26 cellular contexts compared by ENCODE assay signal in genomic region chr3:113113361-113113760, GRCh38.
"Had no signal": no experiment of that assay in that cellular context is flagged by ENCODE, and none has a peak within 500 bp of the region (broad histone marks: within the 10 kb centered on the region; RNA-seq: fewer than 3 reads in every experiment).

No MANE protein-coding gene starts in this region.

- H3K27me3 ChIP-seq: esophagus muscularis mucosa, foreskin keratinocyte, gastroesophageal sphincter, heart left ventricle, left lung, neutrophil, pancreas, suprapubic skin, transverse colon, upper lobe of right lung, uterus had no signal

- H3K36me3 Mint-ChIP-seq: natural killer cell had no signal

- H3K36me3 ChIP-seq: esophagus muscularis mucosa, gastroesophageal sphincter, heart left ventricle, left lung, neutrophil, pancreas, suprapubic skin, transverse colon, upper lobe of right lung, uterus had no signal

- H3K4me3 Mint-ChIP-seq: natural killer cell; neural crest cell; stimulated activated memory B cell treated with anti-CD40 and anti-IgM and Interleukin-4, amounts not matched to agents 10 μg/mL and 1 μg/mL and 100 μg/mL, for 72 hours; stimulated activated naive CD8-positive, alpha-beta T cell treated with anti-CD3 and anti-CD28 coated beads, Interleukin-15, Interleukin-2, amounts not matched to agents 100 ng/mL and 50 ng/mL, for 24 hours had no signal

- H3K4me3 ChIP-seq: coronary artery, esophagus muscularis mucosa, gastroesophageal sphincter, heart left ventricle, left lung, pancreas, smooth muscle cell, suprapubic skin, transverse colon, upper lobe of right lung, uterus had no signal

- H3K4me1 Mint-ChIP-seq: stimulated activated memory B cell treated with anti-CD40 and anti-IgM and Interleukin-4, amounts not matched to agents 10 μg/mL and 1 μg/mL and 100 μg/mL, for 72 hours had no signal

- H3K27ac Mint-ChIP-seq: natural killer cell; stimulated activated memory B cell treated with anti-CD40 and anti-IgM and Interleukin-4, amounts not matched to agents 10 μg/mL and 1 μg/mL and 100 μg/mL, for 72 hours had no signal

- H3K27me3 Mint-ChIP-seq: stimulated activated memory B cell treated with anti-CD40 and anti-IgM and Interleukin-4, amounts not matched to agents 10 μg/mL and 1 μg/mL and 100 μg/mL, for 72 hours; stimulated activated naive CD8-positive, alpha-beta T cell treated with anti-CD3 and anti-CD28 coated beads, Interleukin-15, Interleukin-2, amounts not matched to agents 100 ng/mL and 50 ng/mL, for 24 hours had no signal

- H3K9me3 Mint-ChIP-seq: natural killer cell; neural crest cell; stimulated activated memory B cell treated with anti-CD40 and anti-IgM and Interleukin-4, amounts not matched to agents 10 μg/mL and 1 μg/mL and 100 μg/mL, for 72 hours; stimulated activated naive CD8-positive, alpha-beta T cell treated with anti-CD3 and anti-CD28 coated beads, Interleukin-15, Interleukin-2, amounts not matched to agents 100 ng/mL and 50 ng/mL, for 24 hours had no signal

- H3K9me3 ChIP-seq: esophagus muscularis mucosa, gastroesophageal sphincter, heart left ventricle, left lung, neutrophil, pancreas, suprapubic skin, transverse colon, upper lobe of right lung, uterus had no signal

- H3K4me2 ChIP-seq: smooth muscle cell had no signal

- ATAC-seq: foreskin keratinocyte; gastroesophageal sphincter; heart left ventricle; left cardiac atrium; left lung; natural killer cell; pancreas; sciatic nerve; stimulated activated memory B cell treated with anti-CD40 and anti-IgM and Interleukin-4, amounts not matched to agents 10 μg/mL and 1 μg/mL and 100 μg/mL, for 72 hours; upper lobe of right lung had no signal

- H3K27ac ChIP-seq: coronary artery, esophagus muscularis mucosa, foreskin keratinocyte, gastroesophageal sphincter, heart left ventricle, left lung, neutrophil, pancreas, suprapubic skin, transverse colon, upper lobe of right lung, uterus had no signal

- H3K4me1 ChIP-seq: left lung, pancreas, suprapubic skin, uterus had no signal

- DNase-seq: dermis blood vessel endothelial cell; effector memory CD4-positive, alpha-beta T cell; foreskin keratinocyte; heart left ventricle; hippocampal formation; left cardiac atrium; left lung; natural killer cell; pancreas; retina; stimulated activated CD4-positive, alpha-beta T cell treated with anti-CD3 and anti-CD28 coated beads, Interleukin-12 subunit alpha, Interleukin-12 subunit beta, amount 100 ng/mL, for 4 hours; stimulated activated CD4-positive, alpha-beta T cell treated with anti-CD3 and anti-CD28 coated beads, Interleukin-1b, Interleukin-23, amount 100 ng/mL, for 48 hours; stimulated activated CD4-positive, alpha-beta T cell treated with anti-CD3 and anti-CD28 coated beads, Interleukin-4, amount 100 ng/mL, for 1 hour; transverse colon; upper lobe of right lung; uterus had no signal
